Comparison of ENCODE assay signal across 20 cellular contexts in genomic region chr1:43129334-43129733, GRCh38. TPM values are rescaled to one million over a fixed set of nuclear protein-coding genes. Genes with fewer than 3 reads are reported as not detected.
DNase-seq lines count a peak whose midpoint lies in the region; ATAC-seq and TF ChIP-seq lines count a peak whose summit lies in the region.
"Had no signal": no experiment of that assay in that cellular context is flagged by ENCODE, and none has a peak within 500 bp of the region (broad histone marks: within the 10 kb centered on the region; RNA-seq: fewer than 3 reads in every experiment).

No MANE protein-coding gene starts in this region.

- no peak for TF ChIP-seq CTCF in WERI-Rb-1 (IDR thresholded peaks at IDR 0.05; ENCODE audit: low read depth, low read length)
- no peak for TF ChIP-seq CTCF in neural cell (IDR thresholded peaks at IDR 0.05; ENCODE audit: poor library complexity, severe bottlenecking)
- no peak for TF ChIP-seq CTCF in tibial nerve (IDR thresholded peaks at IDR 0.05)

- no peak overlapping the region for H3K27ac ChIP-seq in WERI-Rb-1
- peak overlapping the region; percentile 63 for H3K27ac ChIP-seq in neural cell (ENCODE audit: low read length)
- H3K27ac ChIP-seq in tibial nerve = no peak overlapping the region
- H3K27ac ChIP-seq: A549; BLaER1 treated with 17β-estradiol and CSF1 and Interleukin-3, amounts not matched to agents 10 nM and 100 nM had no signal

- no peak for TF ChIP-seq RAD21 in neural cell (conservative IDR thresholded peaks at IDR 0.05)

- H3K4me3 ChIP-seq in WERI-Rb-1 (ENCODE audit: low read depth, low read length) (no peak overlapping the region), neural cell (ENCODE audit: low read length) (peak overlapping the region; percentile 26), tibial nerve (no peak overlapping the region)
- H3K4me3 ChIP-seq: A549; BLaER1 treated with 17β-estradiol and CSF1 and Interleukin-3, amounts not matched to agents 10 nM and 100 nM; GM23338; HAP-1 had no signal

- H4K20me1 ChIP-seq in neural cell (ENCODE audit: insufficient read depth) = no peaks in the 10 kb centered on the region
- H4K20me1 ChIP-seq: BLaER1 treated with 17β-estradiol and CSF1 and Interleukin-3, amounts not matched to agents 10 nM and 100 nM had no signal

- no peak overlapping the region for H3K9ac ChIP-seq in neural cell (ENCODE audit: low read length)
- H3K9ac ChIP-seq: BLaER1 treated with 17β-estradiol and CSF1 and Interleukin-3, amounts not matched to agents 10 nM and 100 nM had no signal

- H3F3A ChIP-seq in neural cell (ENCODE audit: insufficient read depth, low read length, poor library complexity, severe bottlenecking) = no peaks in the 10 kb centered on the region

- DNase-seq in NCI-H2227 (lab: John Stamatoyannopoulos, UW; ENCODE audit: unreplicated experiment) (peak; percentile 66), WERI-Rb-1 (peak; percentile 59), tibial nerve (ENCODE audit: low spot score in 2 of 2) (no peak)
- no peak for DNase-seq in activated naive CD4-positive, alpha-beta T cell treated with Interleukin-2 at 50 U/mL for 16 hours
- DNase-seq: 8988T; ACHN; AML-193; BE2C; Calu3; CD4-positive, alpha-beta T cell; CD8-positive, alpha-beta memory T cell; DMS153; DND-41; HFFc6 had no signal

- no peaks in the 10 kb centered on the region for H3K9me2 ChIP-seq in neural cell (ENCODE audit: insufficient read depth, low read length)

- no peaks in the 10 kb centered on the region for H3K27me3 ChIP-seq in WERI-Rb-1 (ENCODE audit: insufficient read depth, low read depth, severe bottlenecking)
- H3K27me3 ChIP-seq in neural cell (ENCODE audit: insufficient read depth, low read depth, low read length) = no peaks in the 10 kb centered on the region
- no peaks in the 10 kb centered on the region for H3K27me3 ChIP-seq in tibial nerve
- H3K27me3 ChIP-seq: BE2C; BLaER1 treated with 17β-estradiol and CSF1 and Interleukin-3, amounts not matched to agents 10 nM and 100 nM had no signal

- no peaks in the 10 kb centered on the region for H3K36me3 ChIP-seq in WERI-Rb-1
- H3K36me3 ChIP-seq in neural cell (ENCODE audit: insufficient read depth, low read length) = no peaks in the 10 kb centered on the region
- no peaks in the 10 kb centered on the region for H3K36me3 ChIP-seq in tibial nerve
- H3K36me3 ChIP-seq: BE2C; BLaER1 treated with 17β-estradiol and CSF1 and Interleukin-3, amounts not matched to agents 10 nM and 100 nM; HAP-1 had no signal

- TF ChIP-seq POLR2A in tibial nerve (IDR thresholded peaks at IDR 0.05) = no peak

- H3K9me3 ChIP-seq in WERI-Rb-1 (ENCODE audit: severe bottlenecking) (no peaks in the 10 kb centered on the region), neural cell (ENCODE audit: low read length) (no peaks in the 10 kb centered on the region), tibial nerve (no peaks in the 10 kb centered on the region)
- H3K9me3 ChIP-seq: A549, BE2C, HAP-1 had no signal

- peak; percentile 95 for TF ChIP-seq EP300 in neural cell (conservative IDR thresholded peaks at IDR 0.05; ENCODE audit: poor library complexity, severe bottlenecking)
- no peak for TF ChIP-seq EP300 in tibial nerve (IDR thresholded peaks at IDR 0.05)

- no peaks in the 10 kb centered on the region for H3K79me2 ChIP-seq in neural cell (replicated peaks; ENCODE audit: insufficient read depth, low read length)

- no peaks in the 10 kb centered on the region for H3K4me1 ChIP-seq in tibial nerve
- H3K4me1 ChIP-seq: A549; BE2C; BLaER1 treated with 17β-estradiol and CSF1 and Interleukin-3, amounts not matched to agents 10 nM and 100 nM; HAP-1 had no signal

- 52 to 55% methylated on average over 5 of the region's 5 CpGs for WGBS in tibial nerve, 2 donors

- H2AFZ ChIP-seq in neural cell (ENCODE audit: low read depth, low read length) = no peak overlapping the region
- H2AFZ ChIP-seq: GM23338 had no signal

- peak overlapping the region; percentile 56 for H3K4me2 ChIP-seq in neural cell (ENCODE audit: low read length)
- H3K4me2 ChIP-seq: A549; BLaER1 treated with 17β-estradiol and CSF1 and Interleukin-3, amounts not matched to agents 10 nM and 100 nM; GM23338 had no signal

- ATAC-seq in GM19395 (IDR thresholded peaks at IDR 0.05; ENCODE audit: unreplicated experiment) = no peak
- ATAC-seq: A549, GM23338 had no signal

TF ChIP-seq in neural cell, 6 proteins besides CTCF, POLR2A, EP300 and RAD21:
- TF ChIP-seq MXI1 (conservative IDR thresholded peaks at IDR 0.05; ENCODE audit: poor library complexity, severe bottlenecking) = peak; percentile 28
- TF ChIP-seq EZH2 (IDR thresholded peaks at IDR 0.05; ENCODE audit: borderline replicate concordance, insufficient read depth, low read length, poor library complexity, severe bottlenecking) = no peak
- peak; percentile 17 for TF ChIP-seq SMC3 (conservative IDR thresholded peaks at IDR 0.05; ENCODE audit: poor library complexity)
- TF ChIP-seq TAF1 (IDR thresholded peaks at IDR 0.05; ENCODE audit: low read depth) = no peak
- TF ChIP-seq POLR2AphosphoS5 (IDR thresholded peaks at IDR 0.05) = peak; percentile 91
- TF ChIP-seq REST (IDR thresholded peaks at IDR 0.05; ENCODE audit: borderline replicate concordance) = peak; percentile 73

RNA-seq across cellular contexts. Expression of gene EBNA1BP2, which starts 42.8 kb away (rescaled TPM):
- 100 and 102 TPM in 2 replicates for polyA plus RNA-seq in neural cell
- polyA minus RNA-seq in neural cell = 34.1 and 49.4 TPM in 2 replicates
- 10 to 100 TPM; 48.8 to 57.3 (median 51.2) TPM for total RNA-seq in tibial nerve

RNA-seq across cellular contexts. Expression of gene CFAP57, which starts 42.8 kb away (rescaled TPM):
- 0.17 and 0.30 TPM in 2 replicates for polyA plus RNA-seq in neural cell
- 0.46 and 0.49 TPM in 2 replicates for polyA minus RNA-seq in neural cell
- under 1 TPM in 3 of 4 donors, not detected in 1; 0.21 to 0.30 (median 0.22) TPM for total RNA-seq in tibial nerve
- total RNA-seq: CD4-positive, alpha-beta T cell had no signal
- polyA plus RNA-seq: CD8-positive, alpha-beta memory T cell had no signal

Comparison
In these comparisons a context has a peak if more than half of its experiments do, and no peak if none do; other contexts are left out.
1. DNase-seq: peak in NCI-H2227 (single experiment) and WERI-Rb-1 (single experiment); none in activated naive CD4-positive, alpha-beta T cell treated with Interleukin-2 at 50 U/mL for 16 hours (single experiment) and tibial nerve (0 of 2).